In the genomic region with DNA sequence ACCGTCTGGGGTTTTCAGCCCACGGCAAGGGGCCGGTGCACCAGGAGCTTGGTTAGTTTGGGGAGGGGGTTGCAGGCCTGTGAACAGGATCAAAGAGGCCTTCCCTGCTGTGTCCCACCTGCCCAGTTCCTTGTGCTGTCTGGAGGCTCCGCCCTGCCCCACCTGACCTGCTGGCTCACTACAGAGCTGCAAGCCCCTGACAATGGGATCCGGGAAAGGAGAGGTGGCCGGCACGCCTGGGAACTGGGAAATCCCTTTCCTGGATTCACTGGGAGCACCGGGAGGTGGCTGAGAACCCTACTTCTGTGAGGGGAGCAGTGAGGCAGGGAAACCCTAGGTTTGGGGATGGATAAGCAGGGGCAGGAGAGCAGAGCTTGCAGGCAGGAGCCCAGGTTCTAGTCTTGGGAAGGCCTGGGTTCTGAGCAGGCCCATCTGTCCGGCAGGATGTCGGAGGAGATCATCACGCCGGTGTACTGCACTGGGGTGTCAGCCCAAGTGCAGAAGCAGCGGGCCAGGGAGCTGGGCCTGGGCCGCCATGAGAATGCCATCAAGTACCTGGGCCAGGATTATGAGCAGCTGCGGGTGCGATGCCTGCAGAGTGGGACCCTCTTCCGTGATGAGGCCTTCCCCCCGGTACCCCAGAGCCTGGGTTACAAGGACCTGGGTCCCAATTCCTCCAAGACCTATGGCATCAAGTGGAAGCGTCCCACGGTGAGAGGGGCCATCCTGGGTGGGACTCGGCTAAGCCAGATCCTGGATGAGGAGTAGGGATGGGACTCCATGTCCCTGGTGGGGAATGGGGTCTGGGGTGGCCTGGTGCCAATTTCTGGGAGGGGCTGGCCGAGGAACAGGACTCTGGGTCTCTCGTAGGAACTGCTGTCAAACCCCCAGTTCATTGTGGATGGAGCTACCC, we compare ENCODE assay signal across 7 cellular contexts. TPM values are rescaled to one million over a fixed set of nuclear protein-coding genes. Genes with fewer than 3 reads are reported as not detected.
A peak's percentile ranks its signal among the peaks of the same experiment; 100 is the strongest.
DNase-seq lines count a peak whose midpoint lies in the region; ATAC-seq and TF ChIP-seq lines count a peak whose summit lies in the region.

No MANE protein-coding gene starts in this region.

- H3K36me3 Mint-ChIP-seq in activated naive CD8-positive, alpha-beta T cell treated with anti-CD3 and anti-CD28 coated beads, Interleukin-2, amount 50 U/mL, for 24 hours (ENCODE audit: low read depth): peaks cover 5% of the 10 kb centered on the region

- TF ChIP-seq CTCF in sigmoid colon (IDR thresholded peaks at IDR 0.05): no peak

- no peaks in the 10 kb centered on the region for H3K9me3 Mint-ChIP-seq in activated naive CD8-positive, alpha-beta T cell treated with anti-CD3 and anti-CD28 coated beads, Interleukin-2, amount 50 U/mL, for 24 hours

- 23 to 45% methylated on average over 23 of the region's 23 CpGs for WGBS in sigmoid colon, 2 donors

- H3K36me3 ChIP-seq in MG63 (peaks cover 10% of the 10 kb centered on the region), sigmoid colon (peaks cover 4 to 32% (median 19%) of the 10 kb centered on the region in 4 donors)

- peak overlapping the region; percentile 67 for H3K27ac Mint-ChIP-seq in activated naive CD8-positive, alpha-beta T cell treated with anti-CD3 and anti-CD28 coated beads, Interleukin-2, amount 50 U/mL, for 24 hours

- TF ChIP-seq EP300 in sigmoid colon (IDR thresholded peaks at IDR 0.05): no peak

- H3K4me3 ChIP-seq in MG63 (peak overlapping the region; percentile 84), sigmoid colon (peak overlapping the region; percentile 80 to 97 (median 92))

- no peaks in the 10 kb centered on the region for H3K27me3 ChIP-seq in MG63
- H3K27me3 ChIP-seq in sigmoid colon: no peaks in the 10 kb centered on the region

- H3K9me3 ChIP-seq in MG63 (no peaks in the 10 kb centered on the region), sigmoid colon (no peaks in the 10 kb centered on the region)

- H3K4me3 Mint-ChIP-seq in activated naive CD8-positive, alpha-beta T cell treated with anti-CD3 and anti-CD28 coated beads, Interleukin-2, amount 50 U/mL, for 24 hours: peak overlapping the region; percentile 85

- no peak for TF ChIP-seq POLR2A in sigmoid colon (IDR thresholded peaks at IDR 0.05)

- intact Hi-C loops in sigmoid colon (cut with DNase I): no loop called here

- peak; percentile 52 for DNase-seq in GM03348 (ENCODE audit: low spot score)
- DNase-seq in MG63: no peak
- DNase-seq in activated naive CD8-positive, alpha-beta T cell treated with anti-CD3 and anti-CD28 coated beads, Interleukin-2, amount 50 U/mL, for 24 hours: peak; percentile 25
- DNase-seq in hepatic stellate cell (ENCODE audit: low spot score): peak; percentile 50
- DNase-seq in sigmoid colon: peak; percentile 77
- DNase-seq in inferior parietal cortex (ENCODE audit: extremely low spot score): no peak
- no peak for DNase-seq in middle frontal gyrus (ENCODE audit: extremely low spot score, low spot score)

- ATAC-seq in activated naive CD8-positive, alpha-beta T cell treated with anti-CD3 and anti-CD28 coated beads, Interleukin-2, amount 50 U/mL, for 24 hours: no peak

- H3K4me1 Mint-ChIP-seq in activated naive CD8-positive, alpha-beta T cell treated with anti-CD3 and anti-CD28 coated beads, Interleukin-2, amount 50 U/mL, for 24 hours: peaks cover 13% of the 10 kb centered on the region

- peaks cover 0 to 32% (median 23%) of the 10 kb centered on the region in 4 donors for H3K4me1 ChIP-seq in sigmoid colon

- no peaks in the 10 kb centered on the region for H3K27me3 Mint-ChIP-seq in activated naive CD8-positive, alpha-beta T cell treated with anti-CD3 and anti-CD28 coated beads, Interleukin-2, amount 50 U/mL, for 24 hours

- peak overlapping the region; percentile 90 to 96 (median 92) for H3K27ac ChIP-seq in sigmoid colon

RNA-seq across cellular contexts. Expression of a gene that starts 0.8 kb away (rescaled TPM):
- total RNA-seq in MG63 (2014; rRNA removed; shearing (Covaris generic); ENCODE audit: low replicate concordance): 99.3 and 167 TPM in 2 replicates
- 100 to 1,000 TPM in 3 of 4 donors, 10 to 100 TPM in 1; 84.5 to 193 (median 133) TPM for total RNA-seq in sigmoid colon
- polyA plus RNA-seq in sigmoid colon: 100 to 1,000 TPM; 156 to 245 (median 210) TPM

RNA-seq across cellular contexts. Expression of a gene that starts 12.5 kb away (rescaled TPM):
- total RNA-seq in MG63 (2014; rRNA removed; shearing (Covaris generic); ENCODE audit: low replicate concordance): not detected in 2 replicates
- not detected for total RNA-seq in sigmoid colon
- polyA plus RNA-seq in sigmoid colon: not detected

RNA-seq across cellular contexts. Expression of a gene that starts 48.2 kb away (rescaled TPM):
- total RNA-seq in MG63 (2014; rRNA removed; shearing (Covaris generic); ENCODE audit: low replicate concordance): 0.91 and 18.3 TPM in 2 replicates
- total RNA-seq in sigmoid colon: 10 to 100 TPM; 17.1 to 36.0 (median 24.3) TPM
- 10 to 100 TPM in 1 of 3 donors, 1 to 10 TPM in 2; 5.1 to 43.5 (median 7.2) TPM for polyA plus RNA-seq in sigmoid colon

Comparison
In these comparisons a context has a peak if more than half of its experiments do, and no peak if none do; other contexts are left out.
1. DNase-seq: peak in GM03348 (single experiment), activated naive CD8-positive, alpha-beta T cell treated with anti-CD3 and anti-CD28 coated beads, Interleukin-2, amount 50 U/mL, for 24 hours (single experiment), hepatic stellate cell (single experiment) and sigmoid colon (single experiment); none in MG63 (single experiment), inferior parietal cortex (single experiment) and middle frontal gyrus (single experiment).